Comparison of ENCODE assay signal across 9 cellular contexts in the genomic region with DNA sequence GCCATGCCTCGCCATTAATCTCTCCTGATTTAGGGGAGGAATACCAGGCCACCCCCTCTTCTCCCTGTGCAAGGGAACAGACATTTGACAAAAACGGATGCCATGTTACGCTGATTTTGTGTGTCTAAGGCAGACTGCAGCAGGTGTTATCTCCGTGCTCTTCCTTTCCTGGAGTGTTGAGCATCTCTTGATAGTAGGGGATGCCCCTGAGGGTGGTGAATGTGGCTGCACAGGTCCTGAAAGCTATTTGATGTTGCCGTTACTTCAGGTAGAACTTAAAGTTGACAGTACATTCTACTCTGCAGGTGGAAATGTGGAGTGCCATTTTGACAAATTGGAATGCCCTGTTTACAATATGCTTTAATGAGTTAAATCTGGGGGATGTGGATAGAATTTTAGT. TPM values are rescaled to one million over a fixed set of nuclear protein-coding genes. Genes with fewer than 3 reads are reported as not detected.
DNase-seq lines count a peak whose midpoint lies in the region; ATAC-seq, FAIRE-seq and TF ChIP-seq lines count a peak whose summit lies in the region.
"Had no signal": no experiment of that assay in that cellular context is flagged by ENCODE, and none has a peak within 500 bp of the region (broad histone marks: within the 10 kb centered on the region; RNA-seq: fewer than 3 reads in every experiment).

No MANE protein-coding gene starts in this region.

- peaks cover 45 to 71% (median 67%) of the 10 kb centered on the region in 3 donors for H3K4me1 Mint-ChIP-seq in CD8-positive, alpha-beta memory T cell
- H3K4me1 Mint-ChIP-seq in naive thymus-derived CD8-positive, alpha-beta T cell, result peaks cover 29 to 65% (median 61%) of the 10 kb centered on the region in 4 donors

- H3K27ac Mint-ChIP-seq in CD8-positive, alpha-beta memory T cell, result peak overlapping the region in 6 of 8 donors; percentile 2 to 93 (median 62)
- peak overlapping the region in 9 of 10 donors; percentile 31 to 86 (median 71) for H3K27ac Mint-ChIP-seq in naive thymus-derived CD8-positive, alpha-beta T cell

- H3K4me1 ChIP-seq in CD8-positive, alpha-beta memory T cell (ENCODE audit: insufficient read depth, low read length), result peaks cover 20% of the 10 kb centered on the region
- peaks cover 28% of the 10 kb centered on the region for H3K4me1 ChIP-seq in RWPE2 (ENCODE audit: insufficient read depth, poor library complexity, severe bottlenecking)
- peaks cover 12 to 13% of the 10 kb centered on the region in 2 donors for H3K4me1 ChIP-seq in small intestine (ENCODE audit: control insufficient read depth in 2 of 2, insufficient read depth in 1 of 2, low read depth in 1 of 2, low read length in 1 of 2)

- peaks cover 0 to 44% (median 12%) of the 10 kb centered on the region in 3 donors for H3K36me3 Mint-ChIP-seq in CD8-positive, alpha-beta memory T cell
- peaks cover 0 to 56% (median 5%) of the 10 kb centered on the region in 3 donors for H3K36me3 Mint-ChIP-seq in naive thymus-derived CD8-positive, alpha-beta T cell

- peak overlapping the region in 1 of 7 donors; percentile 56 for H3K4me3 Mint-ChIP-seq in CD8-positive, alpha-beta memory T cell
- H3K4me3 Mint-ChIP-seq in naive thymus-derived CD8-positive, alpha-beta T cell, result peak overlapping the region in 2 of 10 donors; percentile 15 to 20

- CTCF ChIA-PET in CD8-positive, alpha-beta memory T cell (lab: Charles Lee), result interaction anchor here (1.2 kb wide), 1 partner anchor 11 kb away, joined by 4 read pairs; no protein-coding TSS in a partner anchor

- POLR2A ChIA-PET in CD8-positive, alpha-beta memory T cell (lab: Charles Lee), result no interaction called here
- POLR2A ChIA-PET in naive thymus-derived CD8-positive, alpha-beta T cell (lab: Charles Lee), result no interaction called here

- H3K27me3 Mint-ChIP-seq in CD8-positive, alpha-beta memory T cell, result no peaks in the 10 kb centered on the region
- no peaks in the 10 kb centered on the region for H3K27me3 Mint-ChIP-seq in naive thymus-derived CD8-positive, alpha-beta T cell

- no peak for TF ChIP-seq CTCF in RWPE2 (IDR thresholded peaks at IDR 0.05; ENCODE audit: poor library complexity, severe bottlenecking)

- H3K4me3 ChIP-seq in CD8-positive, alpha-beta memory T cell (ENCODE audit: low read length), result no peak overlapping the region
- H3K4me3 ChIP-seq in RWPE2 (ENCODE audit: severe bottlenecking) (no peak overlapping the region), small intestine (ENCODE audit: low read depth in 1 of 2, low read length in 2 of 2) (no peak overlapping the region)

- H3K27me3 ChIP-seq in CD8-positive, alpha-beta memory T cell (ENCODE audit: insufficient read depth, low read length, poor library complexity, severe bottlenecking), result no peaks in the 10 kb centered on the region
- H3K27me3 ChIP-seq in RWPE2 (ENCODE audit: insufficient read depth, poor library complexity, severe bottlenecking) (no peaks in the 10 kb centered on the region), small intestine (ENCODE audit: control insufficient read depth in 2 of 2, insufficient read depth in 2 of 2, low read length in 2 of 2) (no peaks in the 10 kb centered on the region)

- H3K9me3 ChIP-seq in CD8-positive, alpha-beta memory T cell (ENCODE audit: low read length), result no peaks in the 10 kb centered on the region
- H3K9me3 ChIP-seq in RWPE2 (ENCODE audit: severe bottlenecking) (no peaks in the 10 kb centered on the region), small intestine (ENCODE audit: control insufficient read depth, low read depth) (no peaks in the 10 kb centered on the region)

- no peak for FAIRE-seq in small intestine (lab: Jason Lieb, UNC)

- WGBS in small intestine, 3 donors, result 85 to 89% (median 86%) methylated on average over 5 of the region's 5 CpGs

- no peak overlapping the region for H3K27ac ChIP-seq in CD8-positive, alpha-beta memory T cell (ENCODE audit: low read depth, low read length)
- H3K27ac ChIP-seq in RWPE2 (ENCODE audit: poor library complexity, severe bottlenecking), result no peak overlapping the region
- H3K27ac ChIP-seq in small intestine (ENCODE audit: low read depth in 1 of 2, low read length in 1 of 2), result no peak overlapping the region

- ATAC-seq in GM18517 (IDR thresholded peaks at IDR 0.05; ENCODE audit: unreplicated experiment), result peak; percentile 19
- ATAC-seq in RWPE2 (ENCODE audit: low read depth), result no peak
- peak; percentile 72 to 87 for ATAC-seq in naive thymus-derived CD8-positive, alpha-beta T cell

- H3K36me3 ChIP-seq in CD8-positive, alpha-beta memory T cell (ENCODE audit: insufficient read depth, low read length), result peaks cover 7% of the 10 kb centered on the region
- peaks cover 35% of the 10 kb centered on the region for H3K36me3 ChIP-seq in RWPE2 (ENCODE audit: low read depth)
- peaks cover 4 to 7% of the 10 kb centered on the region in 2 donors for H3K36me3 ChIP-seq in small intestine (ENCODE audit: control insufficient read depth in 2 of 2, insufficient read depth in 2 of 2, low read length in 2 of 2)

- no peaks in the 10 kb centered on the region for H3K9me3 Mint-ChIP-seq in CD8-positive, alpha-beta memory T cell
- H3K9me3 Mint-ChIP-seq in naive thymus-derived CD8-positive, alpha-beta T cell, result no peaks in the 10 kb centered on the region

- no peak for DNase-seq in CD8-positive, alpha-beta memory T cell
- peak; percentile 21 for DNase-seq in RWPE2 (ENCODE audit: low spot score)
- peak in 1 of 10 donors; percentile 24 for DNase-seq in naive thymus-derived CD8-positive, alpha-beta T cell
- no peak for DNase-seq in small intestine
- no peak for DNase-seq in midbrain (lab: John Stamatoyannopoulos, UW)
- no peak for DNase-seq in NCI-H2227 (lab: John Stamatoyannopoulos, UW; ENCODE audit: unreplicated experiment)
- DNase-seq: activated CD4-positive, alpha-beta T cell treated with anti-CD3 and anti-CD28 coated beads for 48 hours; NCI-H2227 treated with DMSO at 0.1 percent for 48 hours had no signal

RNA-seq across cellular contexts. Expression of a gene that starts 21.5 kb away (rescaled TPM):
- 10 to 100 TPM; 25.6 to 28.4 TPM for total RNA-seq in CD8-positive, alpha-beta memory T cell
- polyA plus RNA-seq in CD8-positive, alpha-beta memory T cell, result 1.1 TPM
- total RNA-seq in naive thymus-derived CD8-positive, alpha-beta T cell, result 10 to 100 TPM; 49.6 to 53.7 TPM
- polyA plus RNA-seq in naive thymus-derived CD8-positive, alpha-beta T cell, result 1 to 10 TPM in 1 of 3 donors, under 1 TPM in 2; 0.72 to 1.2 (median 0.84) TPM
- 10 to 100 TPM in 2 of 3 donors, 1 to 10 TPM in 1; 8.6 to 12.3 (median 10.0) TPM for polyA plus RNA-seq in small intestine
